Comparison of ENCODE assay signal across 9 cellular contexts in genomic region chr19:48194041-48194871, GRCh38.
DNase-seq lines count a peak whose midpoint lies in the region; ATAC-seq and TF ChIP-seq lines count a peak whose summit lies in the region.
"Had no signal": no experiment of that assay in that cellular context is flagged by ENCODE, and none has a peak within 500 bp of the region (broad histone marks: within the 10 kb centered on the region; RNA-seq: fewer than 3 reads in every experiment).

No MANE protein-coding gene starts in this region.

- H3K27ac ChIP-seq in OCI-LY3 (ENCODE audit: low read length), result no peak overlapping the region
- H3K27ac ChIP-seq: BLaER1 treated with 17β-estradiol and CSF1 and Interleukin-3, amounts not matched to agents 10 nM and 100 nM had no signal

- H3K27me3 ChIP-seq in OCI-LY3 (ENCODE audit: low read depth, low read length), result no peaks in the 10 kb centered on the region
- H3K27me3 ChIP-seq: BLaER1 treated with 17β-estradiol and CSF1 and Interleukin-3, amounts not matched to agents 10 nM and 100 nM had no signal

- H3K4me3 ChIP-seq in OCI-LY3 (ENCODE audit: low read length), result no peak overlapping the region
- H3K4me3 ChIP-seq: BLaER1 treated with 17β-estradiol and CSF1 and Interleukin-3, amounts not matched to agents 10 nM and 100 nM had no signal

- no peak overlapping the region for H2AFZ ChIP-seq in OCI-LY3 (ENCODE audit: low read depth, low read length)

- peaks cover 3% of the 10 kb centered on the region for H3K36me3 ChIP-seq in OCI-LY3 (replicated peaks; ENCODE audit: low read depth, low read length)

- H3K9ac ChIP-seq in OCI-LY3 (ENCODE audit: low read length), result no peak overlapping the region
- H3K9ac ChIP-seq: BLaER1 treated with 17β-estradiol and CSF1 and Interleukin-3, amounts not matched to agents 10 nM and 100 nM had no signal

- H3K79me2 ChIP-seq in OCI-LY3 (ENCODE audit: low read length), result no peaks in the 10 kb centered on the region

- TF ChIP-seq CTCF in OCI-LY3 (IDR thresholded peaks at IDR 0.05; ENCODE audit: low read depth, low read length), result peak; percentile 44

- H3K4me1 ChIP-seq in OCI-LY3 (ENCODE audit: low read length), result peaks cover 13% of the 10 kb centered on the region

- DNase-seq in NCI-H82 (lab: John Stamatoyannopoulos, UW), result peak; percentile 18
- no peak for DNase-seq in NCI-H82 treated with DMSO at 0.1 percent for 48 hours (lab: John Stamatoyannopoulos, UW; ENCODE audit: unreplicated experiment)
- DNase-seq in effector CD4-positive, alpha-beta T cell, result peak; percentile 11
- peak; percentile 34 for DNase-seq in stimulated activated CD4-positive, alpha-beta T cell treated with anti-CD3 and anti-CD28 coated beads, Interleukin-2, amount 100 ng/mL, for 48 hours
- DNase-seq in central memory CD4-positive, alpha-beta T cell, result no peak
- no peak for DNase-seq in GF-D8 (lab: John Stamatoyannopoulos, UW)

- H4K20me1 ChIP-seq in OCI-LY3 (ENCODE audit: insufficient read depth, low read length), result no peaks in the 10 kb centered on the region
- H4K20me1 ChIP-seq: BLaER1 treated with 17β-estradiol and CSF1 and Interleukin-3, amounts not matched to agents 10 nM and 100 nM had no signal

- no peak for ATAC-seq in HG03460 (IDR thresholded peaks at IDR 0.05; ENCODE audit: unreplicated experiment)

- H3K9me3 ChIP-seq in OCI-LY3 (ENCODE audit: insufficient read depth, low read length), result no peaks in the 10 kb centered on the region

- H3K4me2 ChIP-seq in OCI-LY3 (ENCODE audit: low read length), result no peak overlapping the region
- H3K4me2 ChIP-seq: BLaER1 treated with 17β-estradiol and CSF1 and Interleukin-3, amounts not matched to agents 10 nM and 100 nM had no signal

Comparison
In these comparisons a context has a peak if more than half of its experiments do, and no peak if none do; other contexts are left out.
1. DNase-seq: peak in NCI-H82 (single experiment), effector CD4-positive, alpha-beta T cell (single experiment) and stimulated activated CD4-positive, alpha-beta T cell treated with anti-CD3 and anti-CD28 coated beads, Interleukin-2, amount 100 ng/mL, for 48 hours (2 of 2); none in NCI-H82 treated with DMSO at 0.1 percent for 48 hours (single experiment), central memory CD4-positive, alpha-beta T cell (single experiment) and GF-D8 (single experiment).